In genomic region chr14:85438613-85439012, GRCh38 we compare ENCODE assay signal across 19 cellular contexts.
DNase-seq lines count a peak whose midpoint lies in the region; ATAC-seq, FAIRE-seq and TF ChIP-seq lines count a peak whose summit lies in the region.
"Had no signal": no experiment of that assay in that cellular context is flagged by ENCODE, and none has a peak within 500 bp of the region (broad histone marks: within the 10 kb centered on the region; RNA-seq: fewer than 3 reads in every experiment).

No MANE protein-coding gene starts in this region.

- H3K79me2 ChIP-seq in astrocyte (ENCODE audit: insufficient read depth, low read length) (no peaks in the 10 kb centered on the region), trophoblast cell (ENCODE audit: control insufficient read depth, insufficient read depth, low read length, poor library complexity) (peaks cover 2% of the 10 kb centered on the region)

- peak overlapping the region; percentile 100 for H2AK5ac ChIP-seq in trophoblast cell (ENCODE audit: low read length)

- CTCF ChIA-PET in A549 (lab: Yijun Ruan, JAX) (interaction anchor here (1.1 to 6.6 kb wide), 2 partner anchors 33 to 90 kb away, joined by 3 to 30 read pairs; partner anchors contain the start of gene FLRT2), T-cell (lab: Charles Lee) (no interaction called here)

- no peak overlapping the region for H3K23ac ChIP-seq in trophoblast cell (ENCODE audit: low read length)

- peak overlapping the region; percentile 95 for H3K14ac ChIP-seq in trophoblast cell (ENCODE audit: low read length)

- peak overlapping the region; percentile 100 for H4K91ac ChIP-seq in trophoblast cell (ENCODE audit: low read depth, low read length)

- peaks cover 66% of the 10 kb centered on the region for H3K4me1 ChIP-seq in A549
- peaks cover 18% of the 10 kb centered on the region for H3K4me1 ChIP-seq in astrocyte (ENCODE audit: insufficient read depth, low read length)
- H3K4me1 ChIP-seq in foreskin keratinocyte, result peaks cover 47% of the 10 kb centered on the region
- H3K4me1 ChIP-seq in trophoblast cell (ENCODE audit: control insufficient read depth in 1 of 2, insufficient read depth in 2 of 2, low read length in 2 of 2), result peaks cover 10 to 11% of the 10 kb centered on the region in 2 experiments

- H3K9me3 Mint-ChIP-seq in astrocyte (ENCODE audit: unreplicated experiment) (peaks cover 1% of the 10 kb centered on the region), T-cell (peaks cover 0 to 18% (median 5%) of the 10 kb centered on the region in 3 donors)
- peaks cover 3% of the 10 kb centered on the region for H3K9me3 Mint-ChIP-seq in stimulated activated effector memory CD8-positive, alpha-beta T cell treated with anti-CD3 and anti-CD28 coated beads, Interleukin-12 subunit alpha, Interleukin-12 subunit beta, amount 100 ng/mL, for 72 hours

- H3K27me3 ChIP-seq in astrocyte (ENCODE audit: insufficient read depth, low read length) (no peaks in the 10 kb centered on the region), foreskin keratinocyte (no peaks in the 10 kb centered on the region), trophoblast cell (ENCODE audit: insufficient read depth, low read length) (no peaks in the 10 kb centered on the region)

- no peak overlapping the region for H3K4me2 ChIP-seq in A549
- H3K4me2 ChIP-seq in astrocyte (ENCODE audit: low read length), result no peak overlapping the region
- no peak overlapping the region for H3K4me2 ChIP-seq in trophoblast cell (ENCODE audit: low read length)

- no peaks in the 10 kb centered on the region for H3K36me3 ChIP-seq in astrocyte (ENCODE audit: insufficient read depth, low read length)
- H3K36me3 ChIP-seq in trophoblast cell (ENCODE audit: control insufficient read depth in 1 of 2, insufficient read depth in 2 of 2, low read length in 2 of 2), result no peaks in the 10 kb centered on the region

- 89% methylated on average over 1 of the region's 1 CpG for WGBS in A549 (ENCODE audit: missing lambda C conversion rate)
- no CpG with 5 or more reads among the region's 1 CpG for WGBS in trophoblast cell (ENCODE audit: extremely low coverage, insufficient coverage, insufficient read length)

- FAIRE-seq in A549 (lab: Jason Lieb, UNC), result no peak
- peak; percentile 72 for FAIRE-seq in astrocyte (lab: Jason Lieb, UNC)
- FAIRE-seq: GM19239 had no signal

- H3K9ac ChIP-seq in astrocyte (ENCODE audit: low read length) (no peak overlapping the region), trophoblast cell (ENCODE audit: low read length) (no peak overlapping the region)

- peak overlapping the region; percentile 100 for H2BK12ac ChIP-seq in trophoblast cell (ENCODE audit: low read length)

- peak overlapping the region; percentile 100 for H2BK120ac ChIP-seq in trophoblast cell (ENCODE audit: insufficient read depth, low read length, poor library complexity)

- H3K27me3 Mint-ChIP-seq in astrocyte (ENCODE audit: low read depth, unreplicated experiment), result no peaks in the 10 kb centered on the region
- H3K27me3 Mint-ChIP-seq in T-cell, result no peaks in the 10 kb centered on the region
- H3K27me3 Mint-ChIP-seq: CD8-positive, alpha-beta memory T cell had no signal

- H4K20me1 ChIP-seq in astrocyte (ENCODE audit: insufficient read depth, low read length), result no peaks in the 10 kb centered on the region

- peak overlapping the region; percentile 84 for H4K12ac ChIP-seq in trophoblast cell (ENCODE audit: low read depth, low read length)

- DNase-seq in A549 (ENCODE audit: low read depth in 1 of 2, low spot score in 1 of 2) (no peak), astrocyte (ENCODE audit: low read depth) (no peak), foreskin keratinocyte (no peak), trophoblast cell (no peak), SKM-1 (lab: John Stamatoyannopoulos, UW; ENCODE audit: unreplicated experiment) (no peak), NCI-H2029 treated with DMSO at 0.1 percent for 48 hours (lab: John Stamatoyannopoulos, UW) (no peak), T-cell (no peak)
- no peak for DNase-seq in stimulated activated effector memory CD8-positive, alpha-beta T cell treated with anti-CD3 and anti-CD28 coated beads, Interleukin-12 subunit alpha, Interleukin-12 subunit beta, amount 100 ng/mL, for 72 hours (ENCODE audit: low spot score in 2 of 2)
- DNase-seq: CD8-positive, alpha-beta memory T cell; GDM1; H7; Kasumi-1; NCI-H1694; NCI-H446; NCI-H526; OCI-M1; SHP77 had no signal

- peak overlapping the region; percentile 94 for H3K27ac Mint-ChIP-seq in astrocyte (ENCODE audit: unreplicated experiment)
- H3K27ac Mint-ChIP-seq in stimulated activated effector memory CD8-positive, alpha-beta T cell treated with anti-CD3 and anti-CD28 coated beads, Interleukin-12 subunit alpha, Interleukin-12 subunit beta, amount 100 ng/mL, for 72 hours, result no peak overlapping the region
- no peak overlapping the region for H3K27ac Mint-ChIP-seq in T-cell
- H3K27ac Mint-ChIP-seq: CD8-positive, alpha-beta memory T cell had no signal

- TF ChIP-seq CTCF in A549 (IDR thresholded peaks at IDR 0.05), result no peak
- no peak for TF ChIP-seq CTCF in astrocyte (IDR thresholded peaks at IDR 0.05; ENCODE audit: insufficient read depth, low read depth, low read length)
- no peak for TF ChIP-seq CTCF in foreskin keratinocyte (conservative IDR thresholded peaks at IDR 0.05)

- TF ChIP-seq EP300 in A549 (IDR thresholded peaks at IDR 0.05), result no peak

- H3K4ac ChIP-seq in trophoblast cell (ENCODE audit: low read depth, low read length), result peak overlapping the region; percentile 61

- no peak for TF ChIP-seq RAD21 in A549 (conservative IDR thresholded peaks at IDR 0.05 in 1 of 2, IDR thresholded peaks at IDR 0.05 in 1 of 2)

- H3K18ac ChIP-seq in trophoblast cell (ENCODE audit: low read length), result peak overlapping the region; percentile 78

- H3K4me3 ChIP-seq in A549 (no peak overlapping the region), astrocyte (ENCODE audit: insufficient read depth, low read depth, low read length) (no peak overlapping the region), trophoblast cell (ENCODE audit: low read depth, low read length) (no peak overlapping the region)

- H2BK5ac ChIP-seq in trophoblast cell (ENCODE audit: low read depth, low read length, poor library complexity), result peak overlapping the region; percentile 97

- ATAC-seq in A549, result no peak
- ATAC-seq in foreskin keratinocyte, result no peak
- no peak for ATAC-seq in stimulated activated effector memory CD8-positive, alpha-beta T cell treated with anti-CD3 and anti-CD28 coated beads, Interleukin-12 subunit alpha, Interleukin-12 subunit beta, amount 100 ng/mL, for 72 hours
- no peak for ATAC-seq in T-cell (replicated peaks in 1 of 4)

- peak overlapping the region; percentile 79 for H4K8ac ChIP-seq in trophoblast cell (ENCODE audit: low read depth, low read length)

- no peak overlapping the region for H2AFZ ChIP-seq in astrocyte (ENCODE audit: low read depth, low read length)
- H2AFZ ChIP-seq in trophoblast cell (ENCODE audit: insufficient read depth, low read length, poor library complexity), result peak overlapping the region; percentile 81

- H3K4me3 Mint-ChIP-seq in astrocyte (ENCODE audit: unreplicated experiment) (no peak overlapping the region), T-cell (no peak overlapping the region)
- no peak overlapping the region for H3K4me3 Mint-ChIP-seq in stimulated activated effector memory CD8-positive, alpha-beta T cell treated with anti-CD3 and anti-CD28 coated beads, Interleukin-12 subunit alpha, Interleukin-12 subunit beta, amount 100 ng/mL, for 72 hours
- H3K4me3 Mint-ChIP-seq: CD8-positive, alpha-beta memory T cell had no signal

- no peak for TF ChIP-seq POLR2A in A549 (IDR thresholded peaks at IDR 0.05; ENCODE audit: low read length)

- no peaks in the 10 kb centered on the region for H3K36me3 Mint-ChIP-seq in astrocyte (ENCODE audit: low read depth, unreplicated experiment)
- H3K36me3 Mint-ChIP-seq in stimulated activated effector memory CD8-positive, alpha-beta T cell treated with anti-CD3 and anti-CD28 coated beads, Interleukin-12 subunit alpha, Interleukin-12 subunit beta, amount 100 ng/mL, for 72 hours, result no peaks in the 10 kb centered on the region
- no peaks in the 10 kb centered on the region for H3K36me3 Mint-ChIP-seq in T-cell
- H3K36me3 Mint-ChIP-seq: CD8-positive, alpha-beta memory T cell had no signal

- H3K27ac ChIP-seq in A549 (peak overlapping the region; percentile 77 to 81; a peak in 5 of 6 replicates), astrocyte (ENCODE audit: low read depth, low read length) (no peak overlapping the region), foreskin keratinocyte (peak overlapping the region; percentile 88), trophoblast cell (ENCODE audit: low read depth, low read length) (peak overlapping the region; percentile 33)
- H3K27ac ChIP-seq: C4-2B had no signal

- POLR2A ChIA-PET in A549 (lab: Yijun Ruan, JAX), result no interaction called here
- POLR2A ChIA-PET in T-cell (lab: Charles Lee), result no interaction called here

- peaks cover 17% of the 10 kb centered on the region for H3K79me1 ChIP-seq in trophoblast cell (ENCODE audit: low read length)

- H3K4me1 Mint-ChIP-seq in astrocyte (ENCODE audit: low read depth, unreplicated experiment) (peaks cover 37% of the 10 kb centered on the region), T-cell (no peaks in the 10 kb centered on the region)
- no peaks in the 10 kb centered on the region for H3K4me1 Mint-ChIP-seq in stimulated activated effector memory CD8-positive, alpha-beta T cell treated with anti-CD3 and anti-CD28 coated beads, Interleukin-12 subunit alpha, Interleukin-12 subunit beta, amount 100 ng/mL, for 72 hours
- H3K4me1 Mint-ChIP-seq: CD8-positive, alpha-beta memory T cell had no signal

- 0 out of 3 replicates have a peak, but pooled peaks cover 6% of the 10 kb centered on the region for H3K9me3 ChIP-seq in A549
- H3K9me3 ChIP-seq in astrocyte (ENCODE audit: insufficient read depth, low read depth, low read length), result no peaks in the 10 kb centered on the region
- H3K9me3 ChIP-seq in trophoblast cell (ENCODE audit: insufficient read depth, low read depth, low read length), result no peaks in the 10 kb centered on the region

TF ChIP-seq in A549, 52 proteins besides CTCF, POLR2A, EP300 and RAD21 (continues in another document):
- TF ChIP-seq FOSB (CRISPR knock-in tag; IDR thresholded peaks at IDR 0.05) (no peak), MAX (IDR thresholded peaks at IDR 0.05) (no peak), FOSL2 (IDR thresholded peaks at IDR 0.05) (no peak), FOSL2 (CRISPR knock-in tag; IDR thresholded peaks at IDR 0.05) (no peak), GATA3 (IDR thresholded peaks at IDR 0.05; ENCODE audit: borderline replicate concordance) (no peak), NR3C1 (IDR thresholded peaks at IDR 0.05) (no peak), ATOH8 (CRISPR knock-in tag; IDR thresholded peaks at IDR 0.05; ENCODE audit: low read depth) (no peak)
